Comparison of ENCODE assay signal across 1 cellular context in the genomic region with DNA sequence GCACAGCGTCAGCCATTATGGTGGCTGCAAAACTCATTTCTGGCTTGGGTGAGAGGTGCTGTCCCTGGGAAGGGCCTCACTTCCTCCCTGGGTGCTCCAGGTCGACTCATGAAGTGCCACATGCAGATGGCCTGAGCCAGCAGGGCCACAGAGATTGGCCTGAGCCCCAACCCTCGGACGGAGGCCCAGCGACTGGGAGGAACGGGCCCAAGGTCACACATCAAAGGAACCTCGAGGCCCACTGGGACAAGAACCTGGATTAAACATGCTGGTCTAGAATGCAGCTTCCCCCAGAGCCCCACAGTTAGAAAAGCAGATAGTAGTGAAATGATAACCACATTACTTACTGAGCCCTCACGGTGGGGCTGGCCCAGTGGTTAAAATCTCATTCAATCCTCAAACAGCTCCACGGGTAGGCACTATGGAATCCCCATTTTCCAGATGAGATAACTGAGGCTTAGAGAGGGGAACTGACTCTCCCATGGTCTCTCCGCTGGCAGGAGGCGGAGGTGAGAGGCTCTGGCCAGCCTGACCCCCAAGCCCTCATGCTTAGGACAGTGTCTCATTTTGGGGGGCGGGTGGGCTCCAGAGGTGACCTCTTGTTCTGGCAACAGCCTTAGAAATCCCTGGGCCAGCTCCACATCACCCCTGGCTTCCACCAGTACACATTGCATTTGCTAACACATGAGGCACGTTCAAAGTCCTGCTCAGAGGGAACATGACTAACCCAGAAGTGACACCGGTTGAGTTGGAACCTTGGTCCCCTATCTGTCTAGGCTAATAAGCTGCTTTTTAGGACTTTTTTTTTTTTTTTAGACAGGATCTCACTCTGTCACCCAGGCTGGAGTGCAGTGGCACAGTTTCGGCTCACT.
A peak's percentile ranks its signal among the peaks of the same experiment; 100 is the strongest.
TF ChIP-seq lines count a peak whose summit lies in the region.

No MANE protein-coding gene starts in this region.

TF ChIP-seq in WTC11, 78 proteins besides CTCF, POLR2A, EP300 and RAD21:
- TF ChIP-seq, protein P1, sequence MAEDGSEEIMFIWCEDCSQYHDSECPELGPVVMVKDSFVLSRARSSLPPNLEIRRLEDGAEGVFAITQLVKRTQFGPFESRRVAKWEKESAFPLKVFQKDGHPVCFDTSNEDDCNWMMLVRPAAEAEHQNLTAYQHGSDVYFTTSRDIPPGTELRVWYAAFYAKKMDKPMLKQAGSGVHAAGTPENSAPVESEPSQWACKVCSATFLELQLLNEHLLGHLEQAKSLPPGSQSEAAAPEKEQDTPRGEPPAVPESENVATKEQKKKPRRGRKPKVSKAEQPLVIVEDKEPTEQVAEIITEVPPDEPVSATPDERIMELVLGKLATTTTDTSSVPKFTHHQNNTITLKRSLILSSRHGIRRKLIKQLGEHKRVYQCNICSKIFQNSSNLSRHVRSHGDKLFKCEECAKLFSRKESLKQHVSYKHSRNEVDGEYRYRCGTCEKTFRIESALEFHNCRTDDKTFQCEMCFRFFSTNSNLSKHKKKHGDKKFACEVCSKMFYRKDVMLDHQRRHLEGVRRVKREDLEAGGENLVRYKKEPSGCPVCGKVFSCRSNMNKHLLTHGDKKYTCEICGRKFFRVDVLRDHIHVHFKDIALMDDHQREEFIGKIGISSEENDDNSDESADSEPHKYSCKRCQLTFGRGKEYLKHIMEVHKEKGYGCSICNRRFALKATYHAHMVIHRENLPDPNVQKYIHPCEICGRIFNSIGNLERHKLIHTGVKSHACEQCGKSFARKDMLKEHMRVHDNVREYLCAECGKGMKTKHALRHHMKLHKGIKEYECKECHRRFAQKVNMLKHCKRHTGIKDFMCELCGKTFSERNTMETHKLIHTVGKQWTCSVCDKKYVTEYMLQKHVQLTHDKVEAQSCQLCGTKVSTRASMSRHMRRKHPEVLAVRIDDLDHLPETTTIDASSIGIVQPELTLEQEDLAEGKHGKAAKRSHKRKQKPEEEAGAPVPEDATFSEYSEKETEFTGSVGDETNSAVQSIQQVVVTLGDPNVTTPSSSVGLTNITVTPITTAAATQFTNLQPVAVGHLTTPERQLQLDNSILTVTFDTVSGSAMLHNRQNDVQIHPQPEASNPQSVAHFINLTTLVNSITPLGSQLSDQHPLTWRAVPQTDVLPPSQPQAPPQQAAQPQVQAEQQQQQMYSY (CRISPR knock-in tag; IDR thresholded peaks at IDR 0.05), result no peak
- TF ChIP-seq HMGA2 (CRISPR knock-in tag; IDR thresholded peaks at IDR 0.05), result no peak
- TF ChIP-seq MYBL2 (CRISPR knock-in tag; IDR thresholded peaks at IDR 0.05), result no peak
- 0 out of 2 replicates have a peak, but pooled peaks have one; percentile 25 for TF ChIP-seq GABPB1 (CRISPR knock-in tag; IDR thresholded peaks at IDR 0.05)
- TF ChIP-seq ETV6 (CRISPR knock-in tag; IDR thresholded peaks at IDR 0.05), result no peak
